ENCODE assay signal across 1 cellular context in the genomic region with DNA sequence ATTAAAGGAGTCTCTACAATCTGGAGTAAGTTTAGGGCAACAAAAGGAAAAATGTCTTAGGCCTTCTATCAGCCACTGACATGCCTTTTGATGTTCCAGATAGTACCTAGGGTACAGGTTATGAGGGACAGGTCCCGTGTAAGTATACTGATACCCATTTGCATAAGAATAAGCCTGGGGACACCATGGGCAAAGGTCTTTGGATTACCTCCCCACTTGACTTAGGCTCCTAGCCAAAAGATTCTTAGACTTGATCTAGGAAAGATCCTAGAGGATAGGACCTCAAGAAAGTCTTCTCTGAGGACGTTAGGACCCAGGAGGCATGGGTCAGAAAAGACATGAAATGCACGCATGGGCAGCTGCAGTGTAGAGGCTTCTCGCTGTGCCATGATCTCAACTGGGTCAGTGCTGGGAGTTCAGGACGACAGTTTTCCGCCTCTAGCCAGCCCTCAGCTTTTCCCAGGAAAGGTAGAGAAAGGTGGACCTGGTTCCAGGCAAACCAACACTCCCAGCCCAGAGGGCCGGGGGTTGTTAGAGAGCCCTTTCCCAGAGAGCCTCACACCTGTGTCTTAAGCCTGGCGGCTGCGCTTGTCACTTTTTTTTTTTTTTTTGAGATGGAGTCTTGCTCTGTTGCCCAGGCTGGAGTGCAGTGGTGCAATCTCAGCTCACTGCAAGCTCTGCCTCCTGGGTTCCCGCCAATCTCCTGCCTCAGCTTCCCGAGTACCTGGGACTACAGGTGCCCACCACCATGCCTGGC.
TF ChIP-seq lines count a peak whose summit lies in the region.

No MANE protein-coding gene starts in this region.

TF ChIP-seq in WTC11, 78 proteins besides CTCF, POLR2A, EP300 and RAD21 (continued from another document):
- TF ChIP-seq, protein P1, sequence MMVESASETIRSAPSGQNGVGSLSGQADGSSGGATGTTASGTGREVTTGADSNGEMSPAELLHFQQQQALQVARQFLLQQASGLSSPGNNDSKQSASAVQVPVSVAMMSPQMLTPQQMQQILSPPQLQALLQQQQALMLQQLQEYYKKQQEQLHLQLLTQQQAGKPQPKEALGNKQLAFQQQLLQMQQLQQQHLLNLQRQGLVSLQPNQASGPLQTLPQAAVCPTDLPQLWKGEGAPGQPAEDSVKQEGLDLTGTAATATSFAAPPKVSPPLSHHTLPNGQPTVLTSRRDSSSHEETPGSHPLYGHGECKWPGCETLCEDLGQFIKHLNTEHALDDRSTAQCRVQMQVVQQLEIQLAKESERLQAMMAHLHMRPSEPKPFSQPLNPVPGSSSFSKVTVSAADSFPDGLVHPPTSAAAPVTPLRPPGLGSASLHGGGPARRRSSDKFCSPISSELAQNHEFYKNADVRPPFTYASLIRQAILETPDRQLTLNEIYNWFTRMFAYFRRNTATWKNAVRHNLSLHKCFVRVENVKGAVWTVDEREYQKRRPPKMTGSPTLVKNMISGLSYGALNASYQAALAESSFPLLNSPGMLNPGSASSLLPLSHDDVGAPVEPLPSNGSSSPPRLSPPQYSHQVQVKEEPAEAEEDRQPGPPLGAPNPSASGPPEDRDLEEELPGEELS (CRISPR knock-in tag; IDR thresholded peaks at IDR 0.05): no peak
- TF ChIP-seq HMGA2 (CRISPR knock-in tag; IDR thresholded peaks at IDR 0.05): no peak
- no peak for TF ChIP-seq OVOL2 (CRISPR knock-in tag; IDR thresholded peaks at IDR 0.05; ENCODE audit: borderline replicate concordance)
- TF ChIP-seq, protein P2, sequence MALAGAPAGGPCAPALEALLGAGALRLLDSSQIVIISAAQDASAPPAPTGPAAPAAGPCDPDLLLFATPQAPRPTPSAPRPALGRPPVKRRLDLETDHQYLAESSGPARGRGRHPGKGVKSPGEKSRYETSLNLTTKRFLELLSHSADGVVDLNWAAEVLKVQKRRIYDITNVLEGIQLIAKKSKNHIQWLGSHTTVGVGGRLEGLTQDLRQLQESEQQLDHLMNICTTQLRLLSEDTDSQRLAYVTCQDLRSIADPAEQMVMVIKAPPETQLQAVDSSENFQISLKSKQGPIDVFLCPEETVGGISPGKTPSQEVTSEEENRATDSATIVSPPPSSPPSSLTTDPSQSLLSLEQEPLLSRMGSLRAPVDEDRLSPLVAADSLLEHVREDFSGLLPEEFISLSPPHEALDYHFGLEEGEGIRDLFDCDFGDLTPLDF (CRISPR knock-in tag; IDR thresholded peaks at IDR 0.05): no peak
- TF ChIP-seq NR1H2 (CRISPR knock-in tag; IDR thresholded peaks at IDR 0.05): no peak
- TF ChIP-seq ZNF263 (CRISPR knock-in tag; IDR thresholded peaks at IDR 0.05; ENCODE audit: low read depth): no peak
- no peak for TF ChIP-seq CREM (CRISPR knock-in tag; IDR thresholded peaks at IDR 0.05)
- TF ChIP-seq ESRRA (CRISPR knock-in tag; IDR thresholded peaks at IDR 0.05; ENCODE audit: borderline replicate concordance): no peak
TF ChIP-seq in WTC11: peak in this region for 0.
